Comparison of ENCODE assay signal across 8 cellular contexts in genomic region chr10:100829103-100829870, GRCh38.
DNase-seq lines count a peak whose midpoint lies in the region; ATAC-seq, FAIRE-seq and TF ChIP-seq lines count a peak whose summit lies in the region.

No MANE protein-coding gene starts in this region.

- H3K27ac ChIP-seq in OCI-LY1 (ENCODE audit: low read depth, low read length, poor library complexity, severe bottlenecking) (no peak overlapping the region), psoas muscle (no peak overlapping the region)

- H3K9me3 ChIP-seq in OCI-LY1 (ENCODE audit: low read length) (no peaks in the 10 kb centered on the region), psoas muscle (no peaks in the 10 kb centered on the region), mucosa of descending colon (no peaks in the 10 kb centered on the region)

- no peaks in the 10 kb centered on the region for H4K20me1 ChIP-seq in OCI-LY1 (ENCODE audit: insufficient read depth, low read length)

- no peak for FAIRE-seq in D721Med (lab: Jason Lieb, UNC)

- no peaks in the 10 kb centered on the region for H3K9me2 ChIP-seq in OCI-LY1 (ENCODE audit: low read depth, low read length)

- no peaks in the 10 kb centered on the region for H3F3A ChIP-seq in OCI-LY1 (ENCODE audit: insufficient read depth, low read length)

- DNase-seq in D341Med (ENCODE audit: low spot score) (peak; percentile 38), fibroblast of the aortic adventitia (ENCODE audit: low read depth) (no peak), psoas muscle (no peak), NCI-H187 (lab: John Stamatoyannopoulos, UW) (no peak), mucosa of descending colon (no peak), D721Med (ENCODE audit: insufficient read length, low spot score) (no peak)
- no peak for DNase-seq in activated CD4-positive, CD25-positive, alpha-beta regulatory T cell (lab: John Stamatoyannopoulos, UW)

- H2AFZ ChIP-seq in OCI-LY1 (ENCODE audit: low read length): no peak overlapping the region

- H3K27me3 ChIP-seq in OCI-LY1 (ENCODE audit: insufficient read depth, low read length) (no peaks in the 10 kb centered on the region), psoas muscle (ENCODE audit: insufficient read depth in 3 of 3, low read length in 2 of 3) (peaks cover 0 to 94% (median 39%) of the 10 kb centered on the region in 3 donors)

- WGBS in psoas muscle, 3 donors: 4 to 6% (median 5%) methylated on average over 58 of the region's 58 CpGs

- TF ChIP-seq CTCF in OCI-LY1 (IDR thresholded peaks at IDR 0.05; ENCODE audit: low read length) (no peak), fibroblast of the aortic adventitia (IDR thresholded peaks at IDR 0.05; ENCODE audit: insufficient read depth, low read length) (no peak), psoas muscle (IDR thresholded peaks at IDR 0.05) (no peak), mucosa of descending colon (IDR thresholded peaks at IDR 0.05) (no peak), D721Med (IDR thresholded peaks at IDR 0.05; ENCODE audit: insufficient read depth, missing control alignments) (no peak)

- H3K36me3 ChIP-seq in OCI-LY1 (ENCODE audit: insufficient read depth, low read length) (no peaks in the 10 kb centered on the region), psoas muscle (ENCODE audit: insufficient read depth in 1 of 2, low read depth in 1 of 2) (no peaks in the 10 kb centered on the region), mucosa of descending colon (ENCODE audit: low read depth) (no peaks in the 10 kb centered on the region)

- H3K79me2 ChIP-seq in OCI-LY1 (ENCODE audit: insufficient read depth, low read length): no peaks in the 10 kb centered on the region

- H3K4me3 ChIP-seq in OCI-LY1 (ENCODE audit: low read depth, low read length, poor library complexity, severe bottlenecking) (peak overlapping the region; percentile 57), fibroblast of the aortic adventitia (ENCODE audit: low read depth, low read length) (peak overlapping the region; percentile 40), psoas muscle (peak overlapping the region; percentile 58), mucosa of descending colon (no peak overlapping the region)

- intact Hi-C loops in psoas muscle (cut with DNase I) (no loop called here), mucosa of descending colon (cut with DNase I, micrococcal nuclease) (no loop called here)

- peak overlapping the region; percentile 60 for H3K4me2 ChIP-seq in OCI-LY1 (ENCODE audit: low read length)

- peak in 2 of 4 donors; percentile 18 to 26 for ATAC-seq in psoas muscle
- ATAC-seq in mucosa of descending colon: no peak

- H3K4me1 ChIP-seq in OCI-LY1 (ENCODE audit: insufficient read depth, low read length, severe bottlenecking): peaks cover 8% of the 10 kb centered on the region
- H3K4me1 ChIP-seq in psoas muscle: peaks cover 18% of the 10 kb centered on the region
- peaks cover 33% of the 10 kb centered on the region for H3K4me1 ChIP-seq in mucosa of descending colon (ENCODE audit: low read depth)

- no peak overlapping the region for H3K9ac ChIP-seq in OCI-LY1 (ENCODE audit: low read length)
